In the genomic region with DNA sequence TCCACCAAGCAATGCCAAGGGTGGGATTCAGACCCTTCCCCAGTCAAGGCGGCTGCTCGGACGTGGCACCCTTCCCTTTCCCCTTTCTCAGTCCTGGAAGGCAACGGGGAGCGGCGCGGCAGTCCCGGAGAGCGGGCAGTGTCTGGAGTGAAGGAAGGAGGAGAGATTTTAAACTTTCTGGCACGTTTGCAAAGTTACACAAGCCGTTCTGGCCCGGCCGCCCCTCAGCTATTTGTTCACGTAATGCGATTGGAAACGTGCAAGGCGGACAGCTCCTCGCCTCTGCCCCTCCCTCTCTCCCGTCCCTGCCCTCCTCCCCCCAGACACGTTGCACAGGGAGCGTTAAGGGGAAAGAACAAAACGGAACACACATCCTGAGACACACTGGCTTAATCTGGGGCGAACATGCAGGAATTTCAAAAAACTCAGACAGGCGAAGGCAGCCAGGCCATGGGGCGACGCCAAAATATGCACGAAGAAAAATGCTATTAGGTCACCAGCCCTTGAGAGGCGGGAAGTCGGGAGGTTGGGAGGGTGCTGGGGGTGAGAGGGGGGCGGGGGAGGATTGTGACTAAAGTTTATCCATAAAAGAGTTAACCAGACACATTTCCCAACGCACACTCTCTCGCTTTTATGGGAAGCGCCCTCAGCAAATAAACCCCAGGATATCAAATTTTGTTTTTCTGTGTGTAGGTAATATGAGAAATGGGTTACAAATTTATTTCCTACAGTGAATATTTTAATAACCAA, we compare ENCODE assay signal across 8 cellular contexts. TPM values are rescaled to one million over a fixed set of nuclear protein-coding genes. Genes with fewer than 3 reads are reported as not detected.
A peak's percentile ranks its signal among the peaks of the same experiment; 100 is the strongest.
DNase-seq lines count a peak whose midpoint lies in the region; TF ChIP-seq lines count a peak whose summit lies in the region.

Gene LOX (minus strand): TSS at position 144 of the 750 bp plus-strand sequence. CDS start 274 bp downstream, outside the sequence.

- peak within 1 kb of the TSS; percentile 88 for H3K4me2 ChIP-seq in hepatocyte
- H3K4me2 ChIP-seq in Karpas-422 (ENCODE audit: low read depth, low read length, poor library complexity, severe bottlenecking), result no peak within 1 kb of the TSS

- in situ Hi-C loops in astrocyte of the cerebellum (cut with HindIII; ENCODE audit: low sequenced_read_pairs), result no loop called here

- WGBS in hepatocyte (ENCODE audit: low lambda C conversion rate, missing lambda C conversion rate), result 2% methylated on average over 33 of the region's 33 CpGs

- no peaks in the 10 kb centered on the region for H3K27me3 ChIP-seq in hepatocyte
- H3K27me3 ChIP-seq in Karpas-422 (ENCODE audit: low read length), result no peaks in the 10 kb centered on the region

- DNase-seq in NOMO-1 treated with DMSO at 0.1 percent for 48 hours (lab: John Stamatoyannopoulos, UW; ENCODE audit: unreplicated experiment) (peak; percentile 8), NOMO-1 treated with dmso at 0.1 percent for 144 hours (lab: John Stamatoyannopoulos, UW; ENCODE audit: unreplicated experiment) (no peak), NCI-H146 (lab: John Stamatoyannopoulos, UW) (peak; percentile 36), astrocyte of the cerebellum (ENCODE audit: low read depth) (peak; percentile 93), hepatocyte (ENCODE audit: low spot score) (peak; percentile 87), renal cortical epithelial cell (ENCODE audit: low read depth) (peak; percentile 63), Karpas-422 (no peak), substantia nigra (lab: John Stamatoyannopoulos, UW) (no peak)

- peaks cover 8% of the 10 kb centered on the region for H3K4me1 ChIP-seq in hepatocyte (ENCODE audit: insufficient read depth)
- no peaks in the 10 kb centered on the region for H3K4me1 ChIP-seq in Karpas-422 (ENCODE audit: low read length)

- H2AFZ ChIP-seq in hepatocyte (peak within 1 kb of the TSS; percentile 67), Karpas-422 (ENCODE audit: low read length) (no peak within 1 kb of the TSS)

- peaks cover 11% of the 10 kb centered on the region for H3K79me2 ChIP-seq in hepatocyte
- no peaks in the 10 kb centered on the region for H3K79me2 ChIP-seq in Karpas-422 (ENCODE audit: low read length)

- H3K9me3 ChIP-seq in hepatocyte (ENCODE audit: low read depth), result no peaks in the 10 kb centered on the region
- no peaks in the 10 kb centered on the region for H3K9me3 ChIP-seq in Karpas-422 (ENCODE audit: low read length)

- H3K36me3 ChIP-seq in hepatocyte (replicated peaks; ENCODE audit: insufficient read depth, low read depth) (no peaks in the 10 kb centered on the region), Karpas-422 (ENCODE audit: insufficient read depth, low read length) (no peaks in the 10 kb centered on the region)

- H3K4me3 ChIP-seq in astrocyte of the cerebellum (ENCODE audit: low read depth, low read length) (peak within 1 kb of the TSS; percentile 77), hepatocyte (peak within 1 kb of the TSS; percentile 67), Karpas-422 (ENCODE audit: low read length) (no peak within 1 kb of the TSS)

- no peak within 1 kb of the TSS for H3K9ac ChIP-seq in Karpas-422 (ENCODE audit: low read length)

- H4K20me1 ChIP-seq in hepatocyte (ENCODE audit: insufficient read depth, poor library complexity, severe bottlenecking) (no peaks in the 10 kb centered on the region), Karpas-422 (ENCODE audit: insufficient read depth, low read depth, low read length) (no peaks in the 10 kb centered on the region)

- peak within 1 kb of the TSS; percentile 84 for H3K27ac ChIP-seq in hepatocyte
- no peak within 1 kb of the TSS for H3K27ac ChIP-seq in Karpas-422 (ENCODE audit: low read length)
- H3K27ac ChIP-seq in substantia nigra (ENCODE audit: low read depth, low read length, poor library complexity, severe bottlenecking), result no peak within 1 kb of the TSS

- H3K9me2 ChIP-seq in hepatocyte (replicated peaks; ENCODE audit: insufficient read depth), result no peaks in the 10 kb centered on the region
- no peaks in the 10 kb centered on the region for H3K9me2 ChIP-seq in Karpas-422 (replicated peaks; ENCODE audit: insufficient read depth, low read length)

- TF ChIP-seq CTCF in astrocyte of the cerebellum (IDR thresholded peaks at IDR 0.05; ENCODE audit: low read depth, low read length, missing control alignments) (no peak), hepatocyte (IDR thresholded peaks at IDR 0.05; ENCODE audit: poor library complexity) (no peak)

RNA-seq across cellular contexts. Expression of gene LOX, which starts in this region (rescaled TPM):
- total RNA-seq in hepatocyte (98.2 and 120 TPM in 2 replicates), renal cortical epithelial cell (38.7 and 166 TPM in 2 replicates)
- 216 and 238 TPM in 2 replicates for polyA plus RNA-seq in hepatocyte
- total RNA-seq in Karpas-422 (2014; rRNA removed; shearing (Covaris generic); ENCODE audit: low replicate concordance), result not detected in 2 replicates

Comparison
In these comparisons a context has a peak if more than half of its experiments do, and no peak if none do; other contexts are left out.
1. RNA of gene LOX (total RNA-seq): 38.7 to 166 TPM in renal cortical epithelial cell and 98.2 to 120 TPM in hepatocyte; not detected in Karpas-422; every median in the first group is over 10 times any median in the second.
2. DNase-seq: peak in NOMO-1 treated with DMSO at 0.1 percent for 48 hours (single experiment), NCI-H146 (single experiment), astrocyte of the cerebellum (single experiment), hepatocyte (single experiment) and renal cortical epithelial cell (single experiment); none in NOMO-1 treated with dmso at 0.1 percent for 144 hours (single experiment), Karpas-422 (single experiment) and substantia nigra (0 of 49).